5 cellular contexts compared by ENCODE assay signal in the genomic region with DNA sequence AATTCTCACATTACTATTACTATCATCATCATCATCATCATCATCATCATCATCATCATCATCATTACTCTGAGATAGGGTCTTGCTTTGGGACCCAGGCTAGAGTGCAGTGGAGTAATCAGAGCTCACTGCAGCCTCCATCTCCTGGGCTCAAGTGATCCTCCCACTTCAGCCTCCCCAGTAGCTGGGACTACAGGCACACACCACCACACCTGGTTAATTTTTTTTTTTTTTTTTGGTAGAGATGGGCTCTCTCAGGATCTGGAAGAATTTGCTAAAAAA.
DNase-seq lines count a peak whose midpoint lies in the region; ATAC-seq and TF ChIP-seq lines count a peak whose summit lies in the region.
"Not testable (repeated sequence)": the region's sequence is repeated elsewhere in the genome, so short reads cannot be mapped to it uniquely, and the experiment has no call there.

No MANE protein-coding gene starts in this region.

- H3K27me3 ChIP-seq in gastroesophageal sphincter; osteoblast (ENCODE audit: insufficient read depth, low read length); uterus: not testable (repeated sequence)

- intact Hi-C loops in uterus (cut with DNase I; ENCODE audit: low total_unique reads): not testable (repeated sequence)

- not testable (repeated sequence) for TF ChIP-seq POLR2A in gastroesophageal sphincter (IDR thresholded peaks at IDR 0.05); uterus (IDR thresholded peaks at IDR 0.05)

- not testable (repeated sequence) for H3K27ac ChIP-seq in HEK293 (ENCODE audit: extremely low read depth, low read depth, low read length)
- H3K27ac ChIP-seq in gastroesophageal sphincter (peak overlapping the region in 3 of 4 donors; percentile 18 to 60 (median 25)), osteoblast (ENCODE audit: low read depth, low read length) (peak overlapping the region; percentile 36), uterus (peak overlapping the region; percentile 45 to 66)

- not testable (repeated sequence) for H2AFZ ChIP-seq in osteoblast (ENCODE audit: low read length)

- H3K27ac Mint-ChIP-seq in T-helper 17 cell: not testable (repeated sequence)

- not testable (repeated sequence) for ATAC-seq in T-helper 17 cell, gastroesophageal sphincter

- H3K9me3 ChIP-seq in HEK293 (ENCODE audit: control insufficient read depth, insufficient read depth, low read depth, low read length); T-helper 17 cell (ENCODE audit: control insufficient read depth, low read length, poor library complexity, severe bottlenecking); gastroesophageal sphincter; osteoblast (ENCODE audit: low read depth, low read length); uterus: not testable (repeated sequence)

- H3K36me3 ChIP-seq in HEK293 (ENCODE audit: control insufficient read depth in 2 of 2, insufficient read depth in 1 of 2, low read length in 2 of 2): peaks cover 0 to 77% of the 10 kb centered on the region in 2 experiments; a peak in 1 of 3 replicates
- peaks cover 0 to 73% of the 10 kb centered on the region in 2 donors for H3K36me3 ChIP-seq in gastroesophageal sphincter
- H3K36me3 ChIP-seq in osteoblast (ENCODE audit: insufficient read depth, low read length): peaks cover 69% of the 10 kb centered on the region
- not testable (repeated sequence) for H3K36me3 ChIP-seq in uterus

- peak overlapping the region; percentile 33 for H3K4me3 Mint-ChIP-seq in T-helper 17 cell

- not testable (repeated sequence) for H3K4me2 ChIP-seq in osteoblast (ENCODE audit: insufficient read depth, low read length)

- CTCF ChIA-PET in HEK293 (lab: Yijun Ruan, JAX): interaction anchor here (0.5 to 3.1 kb wide), 6 partner anchors 13 to 115 kb away, joined by 3 to 31 read pairs (median 4); no protein-coding TSS in a partner anchor

- H3K4me1 Mint-ChIP-seq in T-helper 17 cell: not testable (repeated sequence)

- not testable (repeated sequence) for DNase-seq in T-helper 17 cell; osteoblast (ENCODE audit: insufficient read length, low spot score, missing footprints); uterus

- TF ChIP-seq CTCF in HEK293 (tag by site-specific recombination; IDR thresholded peaks at IDR 0.05); gastroesophageal sphincter (IDR thresholded peaks at IDR 0.05); osteoblast (IDR thresholded peaks at IDR 0.05; ENCODE audit: extremely low read depth, low read depth, low read length); uterus (IDR thresholded peaks at IDR 0.05): not testable (repeated sequence)

- POLR2A ChIA-PET in HEK293 (lab: Yijun Ruan, JAX): not testable (repeated sequence)

- H3K27me3 Mint-ChIP-seq in T-helper 17 cell: not testable (repeated sequence)

- not testable (repeated sequence) for H4K20me1 ChIP-seq in osteoblast (ENCODE audit: insufficient read depth, low read length)

- not testable (repeated sequence) for H3K4me3 ChIP-seq in HEK293 (ENCODE audit: low read depth, low read length); gastroesophageal sphincter; osteoblast (ENCODE audit: insufficient read depth, low read length); uterus

- H3K4me1 ChIP-seq in HEK293 (ENCODE audit: control insufficient read depth, insufficient read depth, low read length); osteoblast (ENCODE audit: insufficient read depth, low read length); uterus: not testable (repeated sequence)
- peaks cover 0 to 20% (median 0%) of the 10 kb centered on the region in 3 donors for H3K4me1 ChIP-seq in gastroesophageal sphincter

- not testable (repeated sequence) for H3K36me3 Mint-ChIP-seq in T-helper 17 cell (ENCODE audit: low read depth)

- TF ChIP-seq EP300 in gastroesophageal sphincter (IDR thresholded peaks at IDR 0.05): not testable (repeated sequence)

- H3K79me2 ChIP-seq in osteoblast (ENCODE audit: insufficient read depth, low read length): not testable (repeated sequence)

TF ChIP-seq in HEK293, 187 proteins besides CTCF, POLR2A, EP300 and RAD21:
- TF ChIP-seq, protein P1, sequence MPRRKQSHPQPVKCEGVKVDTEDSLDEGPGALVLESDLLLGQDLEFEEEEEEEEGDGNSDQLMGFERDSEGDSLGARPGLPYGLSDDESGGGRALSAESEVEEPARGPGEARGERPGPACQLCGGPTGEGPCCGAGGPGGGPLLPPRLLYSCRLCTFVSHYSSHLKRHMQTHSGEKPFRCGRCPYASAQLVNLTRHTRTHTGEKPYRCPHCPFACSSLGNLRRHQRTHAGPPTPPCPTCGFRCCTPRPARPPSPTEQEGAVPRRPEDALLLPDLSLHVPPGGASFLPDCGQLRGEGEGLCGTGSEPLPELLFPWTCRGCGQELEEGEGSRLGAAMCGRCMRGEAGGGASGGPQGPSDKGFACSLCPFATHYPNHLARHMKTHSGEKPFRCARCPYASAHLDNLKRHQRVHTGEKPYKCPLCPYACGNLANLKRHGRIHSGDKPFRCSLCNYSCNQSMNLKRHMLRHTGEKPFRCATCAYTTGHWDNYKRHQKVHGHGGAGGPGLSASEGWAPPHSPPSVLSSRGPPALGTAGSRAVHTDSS (tag by site-specific recombination; IDR thresholded peaks at IDR 0.05): peak; percentile 97
